In the genomic region with DNA sequence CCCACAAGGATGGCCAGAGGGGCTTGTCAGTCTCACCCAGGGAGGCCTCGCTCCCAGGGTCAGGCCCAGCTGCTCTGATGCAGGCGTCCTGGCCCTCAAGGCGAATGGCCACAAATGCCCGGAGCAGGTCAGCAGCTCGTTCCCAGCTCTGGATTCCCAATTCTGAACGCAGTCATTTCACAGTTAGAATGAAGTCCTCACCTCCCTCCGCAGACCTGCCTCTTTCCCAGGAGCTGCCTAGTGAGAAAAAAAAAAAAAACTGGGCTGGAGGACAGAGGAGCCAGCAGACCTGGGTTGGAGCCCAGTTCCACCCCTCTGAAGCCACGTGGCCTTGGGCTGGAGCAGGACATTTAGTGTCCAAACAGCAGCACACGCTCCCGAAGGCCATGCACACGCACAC, we compare ENCODE assay signal across 1 cellular context.
TF ChIP-seq lines count a peak whose summit lies in the region.

No MANE protein-coding gene starts in this region.

TF ChIP-seq in SK-N-SH, 30 proteins besides CTCF, POLR2A, EP300 and RAD21 (continued from another document):
- TF ChIP-seq, protein P1, sequence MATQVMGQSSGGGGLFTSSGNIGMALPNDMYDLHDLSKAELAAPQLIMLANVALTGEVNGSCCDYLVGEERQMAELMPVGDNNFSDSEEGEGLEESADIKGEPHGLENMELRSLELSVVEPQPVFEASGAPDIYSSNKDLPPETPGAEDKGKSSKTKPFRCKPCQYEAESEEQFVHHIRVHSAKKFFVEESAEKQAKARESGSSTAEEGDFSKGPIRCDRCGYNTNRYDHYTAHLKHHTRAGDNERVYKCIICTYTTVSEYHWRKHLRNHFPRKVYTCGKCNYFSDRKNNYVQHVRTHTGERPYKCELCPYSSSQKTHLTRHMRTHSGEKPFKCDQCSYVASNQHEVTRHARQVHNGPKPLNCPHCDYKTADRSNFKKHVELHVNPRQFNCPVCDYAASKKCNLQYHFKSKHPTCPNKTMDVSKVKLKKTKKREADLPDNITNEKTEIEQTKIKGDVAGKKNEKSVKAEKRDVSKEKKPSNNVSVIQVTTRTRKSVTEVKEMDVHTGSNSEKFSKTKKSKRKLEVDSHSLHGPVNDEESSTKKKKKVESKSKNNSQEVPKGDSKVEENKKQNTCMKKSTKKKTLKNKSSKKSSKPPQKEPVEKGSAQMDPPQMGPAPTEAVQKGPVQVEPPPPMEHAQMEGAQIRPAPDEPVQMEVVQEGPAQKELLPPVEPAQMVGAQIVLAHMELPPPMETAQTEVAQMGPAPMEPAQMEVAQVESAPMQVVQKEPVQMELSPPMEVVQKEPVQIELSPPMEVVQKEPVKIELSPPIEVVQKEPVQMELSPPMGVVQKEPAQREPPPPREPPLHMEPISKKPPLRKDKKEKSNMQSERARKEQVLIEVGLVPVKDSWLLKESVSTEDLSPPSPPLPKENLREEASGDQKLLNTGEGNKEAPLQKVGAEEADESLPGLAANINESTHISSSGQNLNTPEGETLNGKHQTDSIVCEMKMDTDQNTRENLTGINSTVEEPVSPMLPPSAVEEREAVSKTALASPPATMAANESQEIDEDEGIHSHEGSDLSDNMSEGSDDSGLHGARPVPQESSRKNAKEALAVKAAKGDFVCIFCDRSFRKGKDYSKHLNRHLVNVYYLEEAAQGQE (IDR thresholded peaks at IDR 0.05; ENCODE audit: low read depth, low read length) = no peak
- TF ChIP-seq FOXM1 (IDR thresholded peaks at IDR 0.05; ENCODE audit: low read depth) (no peak), MXI1 (IDR thresholded peaks at IDR 0.05; ENCODE audit: low read depth, low read length) (no peak), FOXJ3 (CRISPR knock-in tag; IDR thresholded peaks at IDR 0.05) (no peak), GABPA (IDR thresholded peaks at IDR 0.05; ENCODE audit: low read depth) (no peak), FOSL2 (IDR thresholded peaks at IDR 0.05; ENCODE audit: borderline replicate concordance, low read depth) (no peak), TCF12 (IDR thresholded peaks at IDR 0.05) (no peak)
TF ChIP-seq in SK-N-SH: peak in this region for 0.
